1 cellular context compared by ENCODE assay signal in the genomic region with DNA sequence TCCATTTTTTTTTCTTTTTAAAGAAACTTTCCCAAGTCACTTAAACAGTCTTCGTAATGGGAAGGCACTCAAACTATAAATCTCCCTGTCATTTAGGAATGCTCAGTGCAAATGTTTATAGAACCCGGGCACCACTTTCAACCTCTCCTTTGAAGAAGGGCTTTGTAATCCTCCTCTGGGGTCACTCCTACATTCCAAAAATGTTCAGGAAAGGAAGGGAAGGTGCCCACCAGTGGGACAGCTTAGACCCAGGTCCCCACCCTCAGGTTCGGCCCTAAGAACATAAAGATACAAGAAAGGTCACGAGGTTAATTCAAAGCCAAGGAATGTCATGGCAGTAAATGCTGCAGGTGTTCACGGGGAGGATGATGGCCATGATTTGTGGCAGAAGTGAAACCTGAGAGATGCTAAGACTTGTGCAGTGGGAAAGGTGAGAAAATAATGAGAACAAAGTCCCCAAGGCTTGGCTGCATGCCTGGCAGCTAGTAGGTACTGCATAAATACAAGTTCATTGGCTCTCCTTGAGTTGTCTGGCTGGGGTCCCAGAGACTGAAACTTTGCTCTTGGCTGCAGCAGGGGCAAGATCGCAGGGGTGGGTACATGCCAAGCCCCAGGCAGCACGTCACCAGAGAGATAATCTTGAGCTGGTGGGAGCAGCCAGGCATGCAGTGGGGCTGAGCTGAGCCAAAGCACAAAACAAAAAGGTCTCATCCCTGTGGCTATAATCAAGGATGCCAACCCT.
A peak's percentile ranks its signal among the peaks of the same experiment; 100 is the strongest.
TF ChIP-seq lines count a peak whose summit lies in the region.

No MANE protein-coding gene starts in this region.

TF ChIP-seq in K562, 482 proteins besides CTCF, POLR2A, EP300 and RAD21:
- peak; percentile 64 for TF ChIP-seq MEIS2 (IDR thresholded peaks at IDR 0.05; ENCODE audit: partially characterized antibody)
- TF ChIP-seq, protein P1, sequence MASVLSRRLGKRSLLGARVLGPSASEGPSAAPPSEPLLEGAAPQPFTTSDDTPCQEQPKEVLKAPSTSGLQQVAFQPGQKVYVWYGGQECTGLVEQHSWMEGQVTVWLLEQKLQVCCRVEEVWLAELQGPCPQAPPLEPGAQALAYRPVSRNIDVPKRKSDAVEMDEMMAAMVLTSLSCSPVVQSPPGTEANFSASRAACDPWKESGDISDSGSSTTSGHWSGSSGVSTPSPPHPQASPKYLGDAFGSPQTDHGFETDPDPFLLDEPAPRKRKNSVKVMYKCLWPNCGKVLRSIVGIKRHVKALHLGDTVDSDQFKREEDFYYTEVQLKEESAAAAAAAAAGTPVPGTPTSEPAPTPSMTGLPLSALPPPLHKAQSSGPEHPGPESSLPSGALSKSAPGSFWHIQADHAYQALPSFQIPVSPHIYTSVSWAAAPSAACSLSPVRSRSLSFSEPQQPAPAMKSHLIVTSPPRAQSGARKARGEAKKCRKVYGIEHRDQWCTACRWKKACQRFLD (CRISPR knock-in tag; IDR thresholded peaks at IDR 0.05): no peak
TF ChIP-seq in K562: peak in this region for 1.
